Comparison of ENCODE assay signal across 8 cellular contexts in genomic region chr6:130293800-130294199, GRCh38.
DNase-seq lines count a peak whose midpoint lies in the region; ATAC-seq and TF ChIP-seq lines count a peak whose summit lies in the region.

No MANE protein-coding gene starts in this region.

- intact Hi-C loops in MCF 10A (cut with micrococcal nuclease): loop anchor here (1.0 kb wide), 4 partner anchors 405 to 579 kb away; no protein-coding TSS in a partner anchor

- H3K27me3 Mint-ChIP-seq in MCF 10A (ENCODE audit: insufficient read depth, unreplicated experiment): peaks cover 7% of the 10 kb centered on the region
- H3K27me3 Mint-ChIP-seq in memory B cell: no peaks in the 10 kb centered on the region

- TF ChIP-seq CTCF in MCF 10A (IDR thresholded peaks at IDR 0.05; ENCODE audit: unreplicated experiment): peak; percentile 46

- CTCF ChIA-PET in MCF 10A (lab: Yijun Ruan, JAX): interaction anchor here (0.5 to 1.4 kb wide), 31 partner anchors 8 to 1202 kb away, joined by 3 to 10 read pairs (median 4); no protein-coding TSS in a partner anchor

- H3K9me3 Mint-ChIP-seq in MCF 10A (ENCODE audit: unreplicated experiment) (no peaks in the 10 kb centered on the region), memory B cell (no peaks in the 10 kb centered on the region)

- POLR2A ChIA-PET in MCF 10A (lab: Yijun Ruan, JAX): no interaction called here

- no peak overlapping the region for H3K27ac Mint-ChIP-seq in MCF 10A (ENCODE audit: low read depth, unreplicated experiment)
- no peak overlapping the region for H3K27ac Mint-ChIP-seq in memory B cell

- DNase-seq in activated gamma-delta T cell treated with Interleukin-2 at 50 U/mL for 16 hours (peak; percentile 26), activated gamma-delta T cell (lab: John Stamatoyannopoulos, UW) (no peak), RKO (ENCODE audit: low spot score) (peak; percentile 67), MCF 10A (ENCODE audit: unreplicated experiment) (peak; percentile 66), memory B cell (ENCODE audit: low spot score in 2 of 2) (no peak), NCI-H2227 treated with DMSO at 0.1 percent for 48 hours (lab: John Stamatoyannopoulos, UW) (no peak), caudate nucleus (lab: John Stamatoyannopoulos, UW) (no peak)

- ATAC-seq in HG02678 (IDR thresholded peaks at IDR 0.05; ENCODE audit: unreplicated experiment) (peak; percentile 60), memory B cell (ENCODE audit: low read depth) (peak; percentile 60)

- H3K27ac ChIP-seq in caudate nucleus (ENCODE audit: low read depth, low read length): no peak overlapping the region

- H3K4me3 Mint-ChIP-seq in MCF 10A (ENCODE audit: unreplicated experiment) (no peak overlapping the region), memory B cell (no peak overlapping the region)

- H3K36me3 Mint-ChIP-seq in MCF 10A (ENCODE audit: insufficient read depth, unreplicated experiment): no peaks in the 10 kb centered on the region
- peaks cover 2% of the 10 kb centered on the region for H3K36me3 Mint-ChIP-seq in memory B cell

- H3K4me1 Mint-ChIP-seq in MCF 10A (ENCODE audit: insufficient read depth, unreplicated experiment) (no peaks in the 10 kb centered on the region), memory B cell (no peaks in the 10 kb centered on the region)

- BruUV-seq in MCF 10A (replicated peaks; lab: Mats Ljungman, UMichigan): no TSS peak

Comparison
In these comparisons a context has a peak if more than half of its experiments do, and no peak if none do; other contexts are left out.
1. DNase-seq: peak in activated gamma-delta T cell treated with Interleukin-2 at 50 U/mL for 16 hours (single experiment), RKO (single experiment) and MCF 10A (single experiment); none in activated gamma-delta T cell (single experiment), memory B cell (0 of 2), NCI-H2227 treated with DMSO at 0.1 percent for 48 hours (single experiment) and caudate nucleus (0 of 61).